1 cellular context compared by ENCODE assay signal in genomic region chr19:11265785-11266236, GRCh38.
TF ChIP-seq lines count a peak whose summit lies in the region.

No MANE protein-coding gene starts in this region.

TF ChIP-seq in HepG2, 621 proteins besides CTCF, POLR2A, EP300 and RAD21 (continued from another document and continues in another):
- TF ChIP-seq, protein P1, sequence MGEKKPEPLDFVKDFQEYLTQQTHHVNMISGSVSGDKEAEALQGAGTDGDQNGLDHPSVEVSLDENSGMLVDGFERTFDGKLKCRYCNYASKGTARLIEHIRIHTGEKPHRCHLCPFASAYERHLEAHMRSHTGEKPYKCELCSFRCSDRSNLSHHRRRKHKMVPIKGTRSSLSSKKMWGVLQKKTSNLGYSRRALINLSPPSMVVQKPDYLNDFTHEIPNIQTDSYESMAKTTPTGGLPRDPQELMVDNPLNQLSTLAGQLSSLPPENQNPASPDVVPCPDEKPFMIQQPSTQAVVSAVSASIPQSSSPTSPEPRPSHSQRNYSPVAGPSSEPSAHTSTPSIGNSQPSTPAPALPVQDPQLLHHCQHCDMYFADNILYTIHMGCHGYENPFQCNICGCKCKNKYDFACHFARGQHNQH (CRISPR knock-in tag; IDR thresholded peaks at IDR 0.05): peak; percentile 97
- TF ChIP-seq ZNF652 (CRISPR knock-in tag; IDR thresholded peaks at IDR 0.05; ENCODE audit: borderline replicate concordance, low read depth) (0 out of 2 replicates have a peak, but pooled peaks have one; percentile 35), RARA (CRISPR knock-in tag; IDR thresholded peaks at IDR 0.05) (peak; percentile 87), TOE1 (CRISPR knock-in tag; IDR thresholded peaks at IDR 0.05) (peak; percentile 27; the same call in 1 of the 2 replicates), ZFP37 (CRISPR knock-in tag; IDR thresholded peaks at IDR 0.05; ENCODE audit: borderline replicate concordance) (peak; percentile 98), ZNF749 (CRISPR knock-in tag; IDR thresholded peaks at IDR 0.05; ENCODE audit: borderline replicate concordance) (peak; percentile 75; the same call in 1 of the 2 replicates), ZKSCAN5 (CRISPR knock-in tag; IDR thresholded peaks at IDR 0.05) (no peak; the same call in 1 of the 2 replicates), SIX4 (CRISPR knock-in tag; IDR thresholded peaks at IDR 0.05) (peak; percentile 81), NCOA1 (CRISPR knock-in tag; IDR thresholded peaks at IDR 0.05) (no peak), MTF1 (CRISPR knock-in tag; IDR thresholded peaks at IDR 0.05) (no peak), ZFP36L1 (CRISPR knock-in tag; IDR thresholded peaks at IDR 0.05) (peak; percentile 98), THAP9 (CRISPR knock-in tag; IDR thresholded peaks at IDR 0.05; ENCODE audit: borderline replicate concordance) (peak; percentile 67; the same call in 1 of the 2 replicates), BCL6 (CRISPR knock-in tag; IDR thresholded peaks at IDR 0.05) (peak; percentile 86), ZNF3 (CRISPR knock-in tag; IDR thresholded peaks at IDR 0.05) (no peak), ZBTB8A (CRISPR knock-in tag; IDR thresholded peaks at IDR 0.05; ENCODE audit: borderline replicate concordance, low read depth) (no peak), ZNF335 (CRISPR knock-in tag; IDR thresholded peaks at IDR 0.05) (peak; percentile 85; the same call in 1 of the 2 replicates), HNF1A (IDR thresholded peaks at IDR 0.05; ENCODE audit: low read depth) (peak; percentile 49; the same call in 1 of the 2 replicates), HNF1A (CRISPR knock-in tag; IDR thresholded peaks at IDR 0.05; ENCODE audit: borderline replicate concordance) (peak; percentile 90; the same call in 1 of the 2 replicates), TRAFD1 (CRISPR knock-in tag; IDR thresholded peaks at IDR 0.05; ENCODE audit: borderline replicate concordance) (peak; percentile 72; the same call in 1 of the 2 replicates), THAP7 (CRISPR knock-in tag; IDR thresholded peaks at IDR 0.05) (peak; percentile 90; the same call in 1 of the 2 replicates), ZBTB7A (CRISPR knock-in tag; IDR thresholded peaks at IDR 0.05) (peak; percentile 90; the same call in 1 of the 2 replicates), AFF4 (CRISPR knock-in tag; IDR thresholded peaks at IDR 0.05) (no peak), U2AF1 (optimal IDR thresholded peaks at IDR 0.05; ENCODE audit: low read depth, low read length) (peak; percentile 91), ZNF225 (CRISPR knock-in tag; IDR thresholded peaks at IDR 0.05) (peak; percentile 91; the same call in 1 of the 2 replicates), NCOA5 (CRISPR knock-in tag; IDR thresholded peaks at IDR 0.05) (no peak), ATAD3A (CRISPR knock-in tag; IDR thresholded peaks at IDR 0.05) (no peak), TGIF2 (CRISPR knock-in tag; IDR thresholded peaks at IDR 0.05) (peak; percentile 98), KDM4B (CRISPR knock-in tag; IDR thresholded peaks at IDR 0.05) (peak; percentile 89; the same call in 1 of the 2 replicates), ZNF557 (CRISPR knock-in tag; IDR thresholded peaks at IDR 0.05) (peak; percentile 91; the same call in 1 of the 2 replicates), FOXC1 (CRISPR knock-in tag; IDR thresholded peaks at IDR 0.05; ENCODE audit: borderline replicate concordance) (peak; percentile 79; the same call in 1 of the 2 replicates)
- TF ChIP-seq, protein P2, sequence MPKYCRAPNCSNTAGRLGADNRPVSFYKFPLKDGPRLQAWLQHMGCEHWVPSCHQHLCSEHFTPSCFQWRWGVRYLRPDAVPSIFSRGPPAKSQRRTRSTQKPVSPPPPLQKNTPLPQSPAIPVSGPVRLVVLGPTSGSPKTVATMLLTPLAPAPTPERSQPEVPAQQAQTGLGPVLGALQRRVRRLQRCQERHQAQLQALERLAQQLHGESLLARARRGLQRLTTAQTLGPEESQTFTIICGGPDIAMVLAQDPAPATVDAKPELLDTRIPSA (CRISPR knock-in tag; IDR thresholded peaks at IDR 0.05; ENCODE audit: borderline replicate concordance): no peak; the same call in 1 of the 2 replicates
- TF ChIP-seq, protein P3, sequence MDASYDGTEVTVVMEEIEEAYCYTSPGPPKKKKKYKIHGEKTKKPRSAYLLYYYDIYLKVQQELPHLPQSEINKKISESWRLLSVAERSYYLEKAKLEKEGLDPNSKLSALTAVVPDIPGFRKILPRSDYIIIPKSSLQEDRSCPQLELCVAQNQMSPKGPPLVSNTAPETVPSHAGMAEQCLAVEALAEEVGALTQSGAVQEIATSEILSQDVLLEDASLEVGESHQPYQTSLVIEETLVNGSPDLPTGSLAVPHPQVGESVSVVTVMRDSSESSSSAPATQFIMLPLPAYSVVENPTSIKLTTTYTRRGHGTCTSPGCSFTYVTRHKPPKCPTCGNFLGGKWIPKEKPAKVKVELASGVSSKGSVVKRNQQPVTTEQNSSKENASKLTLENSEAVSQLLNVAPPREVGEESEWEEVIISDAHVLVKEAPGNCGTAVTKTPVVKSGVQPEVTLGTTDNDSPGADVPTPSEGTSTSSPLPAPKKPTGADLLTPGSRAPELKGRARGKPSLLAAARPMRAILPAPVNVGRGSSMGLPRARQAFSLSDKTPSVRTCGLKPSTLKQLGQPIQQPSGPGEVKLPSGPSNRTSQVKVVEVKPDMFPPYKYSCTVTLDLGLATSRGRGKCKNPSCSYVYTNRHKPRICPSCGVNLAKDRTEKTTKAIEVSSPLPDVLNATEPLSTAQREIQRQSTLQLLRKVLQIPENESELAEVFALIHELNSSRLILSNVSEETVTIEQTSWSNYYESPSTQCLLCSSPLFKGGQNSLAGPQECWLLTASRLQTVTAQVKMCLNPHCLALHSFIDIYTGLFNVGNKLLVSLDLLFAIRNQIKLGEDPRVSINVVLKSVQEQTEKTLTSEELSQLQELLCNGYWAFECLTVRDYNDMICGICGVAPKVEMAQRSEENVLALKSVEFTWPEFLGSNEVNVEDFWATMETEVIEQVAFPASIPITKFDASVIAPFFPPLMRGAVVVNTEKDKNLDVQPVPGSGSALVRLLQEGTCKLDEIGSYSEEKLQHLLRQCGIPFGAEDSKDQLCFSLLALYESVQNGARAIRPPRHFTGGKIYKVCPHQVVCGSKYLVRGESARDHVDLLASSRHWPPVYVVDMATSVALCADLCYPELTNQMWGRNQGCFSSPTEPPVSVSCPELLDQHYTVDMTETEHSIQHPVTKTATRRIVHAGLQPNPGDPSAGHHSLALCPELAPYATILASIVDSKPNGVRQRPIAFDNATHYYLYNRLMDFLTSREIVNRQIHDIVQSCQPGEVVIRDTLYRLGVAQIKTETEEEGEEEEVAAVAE (CRISPR knock-in tag; IDR thresholded peaks at IDR 0.05; ENCODE audit: borderline replicate concordance): peak; percentile 87
